12 cellular contexts compared by ENCODE assay signal in genomic region chr7:2030475-2031456, GRCh38.
DNase-seq lines count a peak whose midpoint lies in the region; ATAC-seq, FAIRE-seq and TF ChIP-seq lines count a peak whose summit lies in the region.
"Had no signal": no experiment of that assay in that cellular context is flagged by ENCODE, and none has a peak within 500 bp of the region (broad histone marks: within the 10 kb centered on the region; RNA-seq: fewer than 3 reads in every experiment).

No MANE protein-coding gene starts in this region.

- in situ Hi-C loops in HepG2 (cut with HindIII; ENCODE audit: extremely low pct_ligation_motif_present, low pct_unique_long_range_greater_than_20kb), result no loop called here

- H3K36me3 ChIP-seq in right lobe of liver (no peaks in the 10 kb centered on the region), HepG2 (replicated peaks in 1 of 2; ENCODE audit: control insufficient read depth in 1 of 2, insufficient read depth in 2 of 2, low read length in 2 of 2) (no peaks in the 10 kb centered on the region), upper lobe of right lung (no peaks in the 10 kb centered on the region)
- H3K36me3 ChIP-seq: esophagus squamous epithelium had no signal

- TF ChIP-seq POLR2A in right lobe of liver (IDR thresholded peaks at IDR 0.05), result no peak
- TF ChIP-seq POLR2A in HepG2 (IDR thresholded peaks at IDR 0.05; ENCODE audit: insufficient read depth in 1 of 2, low read depth in 2 of 2, low read length in 2 of 2), result no peak

- intact Hi-C loops in right lobe of liver (cut with DNase I) (no loop called here), HepG2 (cut with micrococcal nuclease; ENCODE audit: unreplicated experiment) (no loop called here), left colon (cut with DNase I, micrococcal nuclease) (no loop called here), upper lobe of right lung (cut with DNase I) (no loop called here)

- no TSS peak for BruUV-seq in HepG2 (replicated peaks; lab: Mats Ljungman, UMichigan)

- no peak overlapping the region for H3K27ac ChIP-seq in right lobe of liver
- no peak overlapping the region for H3K27ac ChIP-seq in HepG2 (ENCODE audit: extremely low read length, insufficient read depth, low read length)
- H3K27ac ChIP-seq in VCaP, result peak overlapping the region; percentile 67
- no peak overlapping the region for H3K27ac ChIP-seq in upper lobe of right lung
- H3K27ac ChIP-seq: C4-2B, esophagus squamous epithelium had no signal

- no peak for TF ChIP-seq RAD21 in HepG2 (CRISPR knock-in tag; IDR thresholded peaks at IDR 0.05)

- no peaks in the 10 kb centered on the region for H3K27me3 ChIP-seq in right lobe of liver
- no peaks in the 10 kb centered on the region for H3K27me3 ChIP-seq in HepG2 (ENCODE audit: control insufficient read depth in 1 of 2, insufficient read depth in 2 of 2, low read length in 2 of 2)
- H3K27me3 ChIP-seq in upper lobe of right lung, result no peaks in the 10 kb centered on the region
- H3K27me3 ChIP-seq: esophagus squamous epithelium had no signal

- TF ChIP-seq CTCF in right lobe of liver (IDR thresholded peaks at IDR 0.05), result no peak
- no peak for TF ChIP-seq CTCF in HepG2 (CRISPR knock-in tag; IDR thresholded peaks at IDR 0.05)
- no peak for TF ChIP-seq CTCF in VCaP (conservative IDR thresholded peaks at IDR 0.05)
- TF ChIP-seq CTCF in upper lobe of right lung (IDR thresholded peaks at IDR 0.05), result no peak

- no peaks in the 10 kb centered on the region for H4K20me1 ChIP-seq in HepG2 (ENCODE audit: insufficient read depth, low read length)

- CTCF ChIA-PET in HepG2 (lab: Yijun Ruan, JAX; ENCODE audit: low intra/inter-chr PET ratio, low total read pairs), result no interaction called here

- WGBS in right lobe of liver (ENCODE audit: insufficient coverage, low coverage, low lambda C conversion rate, missing lambda C conversion rate), result 93% methylated on average over 24 of the region's 32 CpGs
- 97% methylated on average over 31 of the region's 32 CpGs for whole genome bisulfite sequencing in HepG2 (ENCODE audit: low lambda C conversion rate)

- peaks cover 0 to 14% (median 0%) of the 10 kb centered on the region in 4 donors for H3K9me3 ChIP-seq in right lobe of liver
- H3K9me3 ChIP-seq in HepG2 (ENCODE audit: low read length), result peaks cover 23% of the 10 kb centered on the region
- peaks cover 9% of the 10 kb centered on the region for H3K9me3 ChIP-seq in upper lobe of right lung

- peaks cover 9% of the 10 kb centered on the region for H3K79me2 ChIP-seq in HepG2 (ENCODE audit: insufficient read depth, low read length)

- no peak overlapping the region for H3K9ac ChIP-seq in HepG2 (ENCODE audit: insufficient read depth, low read depth, low read length)

- ATAC-seq in right lobe of liver (peak; percentile 48 to 76 (median 51)), HepG2 (no peak), left colon (no peak), upper lobe of right lung (peak; percentile 46), HG03280 (IDR thresholded peaks at IDR 0.05; ENCODE audit: unreplicated experiment) (no peak)

- no peaks in the 10 kb centered on the region for H3K4me1 ChIP-seq in right lobe of liver
- peaks cover 36% of the 10 kb centered on the region for H3K4me1 ChIP-seq in HepG2 (ENCODE audit: insufficient read depth, low read length)
- H3K4me1 ChIP-seq in upper lobe of right lung, result no peaks in the 10 kb centered on the region
- H3K4me1 ChIP-seq: esophagus squamous epithelium had no signal

- H3K4me3 ChIP-seq in right lobe of liver (no peak overlapping the region), HepG2 (replicated peaks in 1 of 3; ENCODE audit: insufficient read depth in 1 of 3, low read depth in 2 of 3, low read length in 3 of 3) (no peak overlapping the region), upper lobe of right lung (no peak overlapping the region)
- H3K4me3 ChIP-seq: esophagus squamous epithelium had no signal

- no peak for TF ChIP-seq EP300 in HepG2 (IDR thresholded peaks at IDR 0.05; ENCODE audit: low read depth in 2 of 2, low read length in 2 of 2)
- TF ChIP-seq EP300 in HepG2 (CRISPR knock-in tag; IDR thresholded peaks at IDR 0.05; ENCODE audit: borderline replicate concordance), result no peak

- H3K4me2 ChIP-seq in HepG2 (ENCODE audit: low read depth, low read length), result no peak overlapping the region

- H2AFZ ChIP-seq in HepG2 (ENCODE audit: low read length), result no peak overlapping the region

- peak in 2 of 3 donors; percentile 35 to 55 for DNase-seq in right lobe of liver
- DNase-seq in HepG2 (ENCODE audit: low spot score), result no peak
- peak; percentile 4 to 17 for DNase-seq in left colon
- peak; percentile 46 for DNase-seq in upper lobe of right lung
- no peak for DNase-seq in NCI-H128 (lab: John Stamatoyannopoulos, UW; ENCODE audit: unreplicated experiment)
- DNase-seq in amygdala (lab: John Stamatoyannopoulos, UW), result no peak
- DNase-seq: esophagus squamous epithelium, NCI-H1436 had no signal

- POLR2A ChIA-PET in HepG2 (lab: Yijun Ruan, JAX), result no interaction called here

- FAIRE-seq in HepG2 (lab: Jason Lieb, UNC), result no peak
- FAIRE-seq: keratinocyte had no signal

TF ChIP-seq in HepG2, 621 proteins besides CTCF, POLR2A, EP300 and RAD21 (continues in another document):
- TF ChIP-seq ZNF225 (CRISPR knock-in tag; IDR thresholded peaks at IDR 0.05), result no peak
- TF ChIP-seq GTF2F1 (IDR thresholded peaks at IDR 0.05; ENCODE audit: low read length), result no peak
- TF ChIP-seq MXI1 (IDR thresholded peaks at IDR 0.05; ENCODE audit: borderline replicate concordance, low read depth, low read length), result no peak
- no peak for TF ChIP-seq DNMT3B (CRISPR knock-in tag; conservative IDR thresholded peaks at IDR 0.05)
- no peak for TF ChIP-seq ZNF142 (CRISPR knock-in tag; IDR thresholded peaks at IDR 0.05)

Comparison
In these comparisons a context has a peak if more than half of its experiments do, and no peak if none do; other contexts are left out.
1. ATAC-seq: peak in right lobe of liver (4 of 4) and upper lobe of right lung (single experiment); none in HepG2 (single experiment), left colon (single experiment) and HG03280 (single experiment).
2. DNase-seq: peak in right lobe of liver (2 of 3), left colon (2 of 2) and upper lobe of right lung (single experiment); none in HepG2 (single experiment), NCI-H128 (single experiment) and amygdala (0 of 56).